Comparison of ENCODE assay signal across 8 cellular contexts in the genomic region with DNA sequence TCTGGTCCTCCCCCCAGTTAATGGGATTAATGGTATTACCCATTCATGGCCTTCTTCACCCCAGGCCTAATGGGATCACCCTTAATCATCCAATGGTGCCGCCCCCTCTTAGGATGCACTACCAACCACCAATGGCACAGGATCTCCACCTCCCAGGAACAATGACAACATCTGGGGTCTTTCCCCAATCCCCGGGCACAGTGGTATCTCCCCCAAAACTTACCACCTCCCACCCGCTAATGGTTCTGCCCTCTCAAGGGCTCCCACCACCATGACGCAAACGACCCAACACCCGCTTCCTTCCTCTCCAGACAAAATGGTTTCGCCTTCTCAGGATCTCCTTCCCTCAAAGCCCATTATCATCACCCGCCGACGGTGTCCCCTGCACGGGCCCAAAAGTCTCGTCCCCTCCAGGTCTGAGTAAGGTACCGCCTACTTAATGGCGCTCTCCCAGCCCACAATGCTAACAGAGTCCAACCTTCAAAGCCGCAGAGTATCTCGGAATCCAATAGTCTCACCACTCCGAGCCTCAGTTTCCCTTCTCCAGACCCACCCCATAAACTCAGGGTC. TPM values are rescaled to one million over a fixed set of nuclear protein-coding genes. Genes with fewer than 3 reads are reported as not detected.
DNase-seq lines count a peak whose midpoint lies in the region; ATAC-seq and TF ChIP-seq lines count a peak whose summit lies in the region.

No MANE protein-coding gene starts in this region.

- H3K27me3 Mint-ChIP-seq in glutamatergic neuron (ENCODE audit: unreplicated experiment) = peaks cover 1% of the 10 kb centered on the region

- H3K4me3 ChIP-seq in AG09309 (ENCODE audit: control insufficient read depth, low read depth, low read length) (peak overlapping the region; percentile 79), trophoblast cell (ENCODE audit: low read depth, low read length) (peak overlapping the region; percentile 84), urinary bladder (ENCODE audit: low read depth, low read length) (peak overlapping the region; percentile 70)

- H4K12ac ChIP-seq in trophoblast cell (ENCODE audit: low read depth, low read length) = peak overlapping the region; percentile 59

- H3K36me3 ChIP-seq in trophoblast cell (ENCODE audit: control insufficient read depth in 1 of 2, insufficient read depth in 2 of 2, low read length in 2 of 2) = peaks cover 11 to 15% of the 10 kb centered on the region in 2 experiments
- peaks cover 3% of the 10 kb centered on the region for H3K36me3 ChIP-seq in urinary bladder (ENCODE audit: insufficient read depth)

- peak overlapping the region; percentile 58 for H2BK120ac ChIP-seq in trophoblast cell (ENCODE audit: insufficient read depth, low read length, poor library complexity)

- H3K9me3 Mint-ChIP-seq in glutamatergic neuron (ENCODE audit: unreplicated experiment) = peaks cover 1% of the 10 kb centered on the region

- peaks cover 2% of the 10 kb centered on the region for H3K79me2 ChIP-seq in trophoblast cell (ENCODE audit: control insufficient read depth, insufficient read depth, low read length, poor library complexity)

- H3K4me1 ChIP-seq in trophoblast cell (ENCODE audit: control insufficient read depth in 1 of 2, insufficient read depth in 2 of 2, low read length in 2 of 2) (peaks cover 0 to 2% of the 10 kb centered on the region in 2 experiments), urinary bladder (ENCODE audit: insufficient read depth) (no peaks in the 10 kb centered on the region)

- peak overlapping the region; percentile 92 for H3K4me3 Mint-ChIP-seq in glutamatergic neuron (ENCODE audit: unreplicated experiment)

- H4K8ac ChIP-seq in trophoblast cell (ENCODE audit: low read depth, low read length) = peak overlapping the region; percentile 93

- H3K18ac ChIP-seq in trophoblast cell (ENCODE audit: low read length) = peak overlapping the region; percentile 66

- WGBS in trophoblast cell (ENCODE audit: extremely low coverage, insufficient coverage, insufficient read length) = no CpG with 5 or more reads among the region's 17 CpGs
- WGBS in urinary bladder = 2% methylated on average over 17 of the region's 17 CpGs

- H3K14ac ChIP-seq in trophoblast cell (ENCODE audit: low read length) = peak overlapping the region; percentile 40

- H2BK12ac ChIP-seq in trophoblast cell (ENCODE audit: low read length) = no peak overlapping the region

- H2BK5ac ChIP-seq in trophoblast cell (ENCODE audit: low read depth, low read length, poor library complexity) = no peak overlapping the region

- TF ChIP-seq CTCF in AG09309 (IDR thresholded peaks at IDR 0.05; ENCODE audit: control insufficient read depth, insufficient read depth, low read depth, low read length, missing control alignments) (no peak), glutamatergic neuron (IDR thresholded peaks at IDR 0.05; ENCODE audit: partially characterized antibody, unreplicated experiment) (no peak)

- peak overlapping the region; percentile 50 for H3K9ac ChIP-seq in trophoblast cell (ENCODE audit: low read length)

- H3K27ac ChIP-seq in trophoblast cell (ENCODE audit: low read depth, low read length) (no peak overlapping the region), urinary bladder (ENCODE audit: low read depth) (no peak overlapping the region)

- no peaks in the 10 kb centered on the region for H3K27me3 ChIP-seq in trophoblast cell (ENCODE audit: insufficient read depth, low read length)

- peaks cover 5% of the 10 kb centered on the region for H3K4me1 Mint-ChIP-seq in glutamatergic neuron (ENCODE audit: low read depth, unreplicated experiment)

- peak overlapping the region; percentile 48 for H3K4ac ChIP-seq in trophoblast cell (ENCODE audit: low read depth, low read length)

- ATAC-seq in GM18909 (IDR thresholded peaks at IDR 0.05; ENCODE audit: poor library complexity, unreplicated experiment) = peak; percentile 39
- ATAC-seq in HG03378 (IDR thresholded peaks at IDR 0.05; ENCODE audit: unreplicated experiment) = peak; percentile 6

- peak overlapping the region; percentile 73 for H4K91ac ChIP-seq in trophoblast cell (ENCODE audit: low read depth, low read length)

- H3K4me2 ChIP-seq in trophoblast cell (ENCODE audit: low read length) = peak overlapping the region; percentile 62

- H3K9me3 ChIP-seq in trophoblast cell (ENCODE audit: insufficient read depth, low read depth, low read length) = no peaks in the 10 kb centered on the region

- H2AFZ ChIP-seq in trophoblast cell (ENCODE audit: insufficient read depth, low read length, poor library complexity) = peak overlapping the region; percentile 75

- DNase-seq in AG09309 (ENCODE audit: low read depth) = no peak
- peak; percentile 82 for DNase-seq in RKO (ENCODE audit: low spot score)
- DNase-seq in activated naive CD4-positive, alpha-beta T cell treated with anti-CD3 and anti-CD28 coated beads, Interleukin-2, amount 50 U/mL, for 16 hours = peak; percentile 31
- peak; percentile 29 for DNase-seq in glutamatergic neuron
- peak; percentile 0 to 10 for DNase-seq in trophoblast cell

- no peaks in the 10 kb centered on the region for H3K36me3 Mint-ChIP-seq in glutamatergic neuron (ENCODE audit: unreplicated experiment)

- no peak overlapping the region for H2AK5ac ChIP-seq in trophoblast cell (ENCODE audit: low read length)

- H3K27ac Mint-ChIP-seq in glutamatergic neuron (ENCODE audit: unreplicated experiment) = peak overlapping the region; percentile 93

- peaks cover 6% of the 10 kb centered on the region for H3K79me1 ChIP-seq in trophoblast cell (ENCODE audit: low read length)

- no peak overlapping the region for H3K23ac ChIP-seq in trophoblast cell (ENCODE audit: low read length)

RNA-seq across cellular contexts. Expression of a gene that starts 0.5 kb away (rescaled TPM):
- total RNA-seq in glutamatergic neuron (ENCODE audit: unreplicated experiment) (129 TPM), urinary bladder (16.1 TPM)
- 13.3 and 14.0 TPM in 2 replicates for polyA plus RNA-seq in trophoblast cell (2013)
- 27.9 TPM for polyA plus RNA-seq in urinary bladder

RNA-seq across cellular contexts. Expression of a gene that starts 30.0 kb away (rescaled TPM):
- total RNA-seq in glutamatergic neuron (ENCODE audit: unreplicated experiment) (7.2 TPM), urinary bladder (2.4 TPM)
- 1.5 and 1.9 TPM in 2 replicates for polyA plus RNA-seq in trophoblast cell (2013)
- 3.3 TPM for polyA plus RNA-seq in urinary bladder

RNA-seq across cellular contexts. Expression of a gene that starts 41.6 kb away (rescaled TPM):
- 39.8 TPM for total RNA-seq in glutamatergic neuron (ENCODE audit: unreplicated experiment)
- polyA plus RNA-seq in trophoblast cell (2013) = 25.5 and 26.5 TPM in 2 replicates
- 11.7 TPM for total RNA-seq in urinary bladder
- 63.5 TPM for polyA plus RNA-seq in urinary bladder

RNA-seq across cellular contexts. Expression of a gene that starts 44.2 kb away (rescaled TPM):
- 68.3 TPM for total RNA-seq in glutamatergic neuron (ENCODE audit: unreplicated experiment)
- 56.7 and 57.3 TPM in 2 replicates for polyA plus RNA-seq in trophoblast cell (2013)
- 21.3 TPM for total RNA-seq in urinary bladder
- 48.9 TPM for polyA plus RNA-seq in urinary bladder

RNA-seq across cellular contexts. Expression of a gene that starts 57.2 kb away (rescaled TPM):
- total RNA-seq in glutamatergic neuron (ENCODE audit: unreplicated experiment) (17.6 TPM), urinary bladder (2.7 TPM)
- polyA plus RNA-seq in trophoblast cell (2013) = 15.3 and 15.8 TPM in 2 replicates
- polyA plus RNA-seq in urinary bladder = 4.5 TPM
